Comparison of ENCODE assay signal across 29 cellular contexts in genomic region chr3:157363393-157363792, GRCh38.
"Had no signal": no experiment of that assay in that cellular context is flagged by ENCODE, and none has a peak within 500 bp of the region (broad histone marks: within the 10 kb centered on the region; RNA-seq: fewer than 3 reads in every experiment).

No MANE protein-coding gene starts in this region.

- H3K4me3 ChIP-seq: cardiac muscle cell, SJCRH30 had no signal

- H3K27ac ChIP-seq: brain microvascular endothelial cell, cardiac muscle cell, KMS-11, RWPE1, SJCRH30 had no signal

- H3K9me3 Mint-ChIP-seq: activated naive CD4-positive, alpha-beta T cell treated with anti-CD3 and anti-CD28 coated beads, Interleukin-2, amount 50 U/mL, for 72 hours; activated naive CD8-positive, alpha-beta T cell treated with anti-CD3 and anti-CD28 coated beads, Interleukin-2, amount 50 U/mL, for 24 hours; activated T-cell treated with anti-CD3 and anti-CD28 coated beads, Interleukin-2, amount 50 U/mL, for 4 hours; T-helper 1 cell treated with Interleukin-12 subunit alpha and Interleukin-12 subunit beta and Interleukin-4 antibody, amounts not matched to agents 30 μg/mL and 1 μg/mL, for 36 hours had no signal

- H3K4me3 Mint-ChIP-seq: activated naive CD8-positive, alpha-beta T cell treated with anti-CD3 and anti-CD28 coated beads, Interleukin-2, amount 50 U/mL, for 24 hours; activated T-cell treated with anti-CD3 and anti-CD28 coated beads, Interleukin-2, amount 50 U/mL, for 4 hours; T-helper 1 cell treated with Interleukin-12 subunit alpha and Interleukin-12 subunit beta and Interleukin-4 antibody, amounts not matched to agents 30 μg/mL and 1 μg/mL, for 36 hours had no signal

- H3K36me3 Mint-ChIP-seq: activated naive CD4-positive, alpha-beta T cell treated with anti-CD3 and anti-CD28 coated beads, Interleukin-2, amount 50 U/mL, for 72 hours had no signal

- H3K27ac Mint-ChIP-seq: activated naive CD4-positive, alpha-beta T cell treated with anti-CD3 and anti-CD28 coated beads, Interleukin-2, amount 50 U/mL, for 72 hours; activated naive CD8-positive, alpha-beta T cell treated with anti-CD3 and anti-CD28 coated beads, Interleukin-2, amount 50 U/mL, for 24 hours; T-helper 1 cell treated with Interleukin-12 subunit alpha and Interleukin-12 subunit beta and Interleukin-4 antibody, amounts not matched to agents 30 μg/mL and 1 μg/mL, for 36 hours had no signal

- H3K4me1 Mint-ChIP-seq: activated naive CD8-positive, alpha-beta T cell treated with anti-CD3 and anti-CD28 coated beads, Interleukin-2, amount 50 U/mL, for 24 hours had no signal

- H3K9me3 ChIP-seq: SJCRH30 had no signal

- H3K4me1 ChIP-seq: SJCRH30 had no signal

- H3K27me3 Mint-ChIP-seq: activated naive CD8-positive, alpha-beta T cell treated with anti-CD3 and anti-CD28 coated beads, Interleukin-2, amount 50 U/mL, for 24 hours had no signal

- H3K27me3 ChIP-seq: brain microvascular endothelial cell, cardiac muscle cell, SJCRH30 had no signal

- H3K36me3 ChIP-seq: brain microvascular endothelial cell, cardiac muscle cell, SJCRH30 had no signal

- H3K9ac ChIP-seq: KMS-11 had no signal

- H3K4me2 ChIP-seq: KMS-11 had no signal

- DNase-seq: activated CD4-positive, alpha-beta T cell treated with anti-CD3 and anti-CD28 coated beads for 48 hours; activated CD4-positive, alpha-beta T cell treated with anti-CD3 and anti-CD28 coated beads, Interleukin-2, amount 50 U/mL, for 4 hours; activated CD4-positive, CD25-positive, alpha-beta regulatory T cell treated with anti-CD3 and anti-CD28 coated beads, Interleukin-2, amount 50 U/mL, for 72 hours; activated CD8-positive, alpha-beta memory T cell treated with anti-CD3 and anti-CD28 coated beads for 24 hours; activated effector memory CD4-positive, alpha-beta T cell treated with anti-CD3 and anti-CD28 coated beads, Interleukin-2, amount 50 U/mL, for 16 hours; activated naive CD4-positive, alpha-beta T cell treated with Interleukin-2 at 50 U/mL for 16 hours; activated naive CD8-positive, alpha-beta T cell treated with anti-CD3 and anti-CD28 coated beads, Interleukin-2, amount 50 U/mL, for 24 hours; activated T-cell treated with anti-CD3 and anti-CD28 coated beads, Interleukin-2, amount 50 U/mL, for 4 hours; amygdala; brain microvascular endothelial cell; NCI-H1092; NCI-H1417; NCI-H1694; NCI-H2029; NCI-H2107; NCI-H2171 treated with DMSO at 0.1 percent for 48 hours; NCI-H226; NCI-H510A; NCI-H526 treated with DMSO at 0.1 percent for 48 hours; NCI-H82; NK-92 treated with Interleukin-12 subunit alpha and Interleukin-12 subunit beta, amount 100 ng/mL, for 24 hours; OCI-M1; Right ventricle myocardium superior; SJCRH30 had no signal
